ENCODE assay signal across 10 cellular contexts in the genomic region with DNA sequence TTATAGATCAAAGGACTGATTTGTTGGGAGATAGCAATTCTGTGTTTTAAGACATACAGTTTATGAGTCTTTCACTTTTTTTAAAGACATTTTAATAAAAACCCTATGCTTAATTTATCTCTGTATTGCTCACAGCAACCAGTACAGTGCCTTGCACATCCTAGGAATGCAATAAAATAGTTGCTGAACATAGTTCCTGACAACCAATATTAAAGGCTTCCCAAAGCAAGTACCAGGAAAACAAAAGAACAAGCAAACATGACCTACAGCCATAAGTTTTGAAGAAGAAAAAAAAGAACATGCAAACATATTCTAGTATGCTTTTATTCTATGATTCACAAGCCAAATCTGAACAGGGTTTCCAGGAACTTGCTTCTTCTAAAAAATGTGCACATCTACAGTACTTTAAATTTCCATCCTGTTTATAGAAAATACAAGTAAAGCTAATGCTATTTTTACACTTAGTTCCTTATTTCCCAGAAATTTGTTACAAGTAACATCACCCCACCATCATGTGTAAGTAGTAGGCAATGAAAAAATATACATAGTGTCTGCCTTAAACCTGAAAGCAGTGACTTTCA. TPM values are rescaled to one million over a fixed set of nuclear protein-coding genes. Genes with fewer than 3 reads are reported as not detected.
A peak's percentile ranks its signal among the peaks of the same experiment; 100 is the strongest.
DNase-seq lines count a peak whose midpoint lies in the region; TF ChIP-seq lines count a peak whose summit lies in the region.
"Had no signal": no experiment of that assay in that cellular context is flagged by ENCODE, and none has a peak within 500 bp of the region (broad histone marks: within the 10 kb centered on the region; RNA-seq: fewer than 3 reads in every experiment).

No MANE protein-coding gene starts in this region.

- TF ChIP-seq POLR2A in stomach (IDR thresholded peaks at IDR 0.05) (no peak), lower leg skin (IDR thresholded peaks at IDR 0.05) (no peak)

- H3K27ac Mint-ChIP-seq in activated T-cell treated with anti-CD3 and anti-CD28 coated beads, Interleukin-2, amount 50 U/mL, for 24 hours, result peak overlapping the region; percentile 98
- peak overlapping the region; percentile 49 for H3K27ac Mint-ChIP-seq in activated T-helper 2 cell treated with anti-CD3 and anti-CD28 coated beads, Interferon-gamma antibody, Interleukin-2, Interleukin-4, amounts not matched to agents 10 μg/mL and 5 μg/mL and 100 μg/mL, durations not matched to agents 14 hours and 24 hours and 36 hours
- H3K27ac Mint-ChIP-seq in glutamatergic neuron (ENCODE audit: unreplicated experiment), result peak overlapping the region; percentile 49
- H3K27ac Mint-ChIP-seq: IgD-negative memory B cell had no signal

- H3K9me3 ChIP-seq in stomach, result no peaks in the 10 kb centered on the region
- H3K9me3 ChIP-seq: thyroid gland had no signal

- no peaks in the 10 kb centered on the region for H3K9me3 Mint-ChIP-seq in activated T-cell treated with anti-CD3 and anti-CD28 coated beads, Interleukin-2, amount 50 U/mL, for 24 hours
- H3K9me3 Mint-ChIP-seq in activated T-helper 2 cell treated with anti-CD3 and anti-CD28 coated beads, Interferon-gamma antibody, Interleukin-2, Interleukin-4, amounts not matched to agents 10 μg/mL and 5 μg/mL and 100 μg/mL, durations not matched to agents 14 hours and 24 hours and 36 hours, result no peaks in the 10 kb centered on the region
- H3K9me3 Mint-ChIP-seq in glutamatergic neuron (ENCODE audit: unreplicated experiment), result peaks cover 6% of the 10 kb centered on the region
- H3K9me3 Mint-ChIP-seq: IgD-negative memory B cell had no signal

- DNase-seq in activated T-cell treated with anti-CD3 and anti-CD28 coated beads, Interleukin-2, amount 50 U/mL, for 24 hours, result no peak
- DNase-seq in activated T-cell treated with anti-CD3 and anti-CD28 coated beads for 4 hours, result no peak
- DNase-seq in activated T-helper 2 cell treated with anti-CD3 and anti-CD28 coated beads, Interferon-gamma antibody, Interleukin-2, Interleukin-4, amounts not matched to agents 10 μg/mL and 5 μg/mL and 100 μg/mL, durations not matched to agents 14 hours and 24 hours and 36 hours (ENCODE audit: low spot score), result no peak
- no peak for DNase-seq in glutamatergic neuron
- no peak for DNase-seq in stomach
- DNase-seq in lower leg skin (ENCODE audit: low spot score in 2 of 2), result no peak
- DNase-seq in nucleus accumbens (lab: John Stamatoyannopoulos, UW), result no peak
- DNase-seq in cerebellar nuclear complex (lab: John Stamatoyannopoulos, UW), result no peak
- DNase-seq: thyroid gland had no signal

- no peaks in the 10 kb centered on the region for H3K27me3 Mint-ChIP-seq in activated T-cell treated with anti-CD3 and anti-CD28 coated beads, Interleukin-2, amount 50 U/mL, for 24 hours
- no peaks in the 10 kb centered on the region for H3K27me3 Mint-ChIP-seq in activated T-helper 2 cell treated with anti-CD3 and anti-CD28 coated beads, Interferon-gamma antibody, Interleukin-2, Interleukin-4, amounts not matched to agents 10 μg/mL and 5 μg/mL and 100 μg/mL, durations not matched to agents 14 hours and 24 hours and 36 hours (ENCODE audit: low read depth)
- peaks cover 6% of the 10 kb centered on the region for H3K27me3 Mint-ChIP-seq in glutamatergic neuron (ENCODE audit: unreplicated experiment)
- H3K27me3 Mint-ChIP-seq: IgD-negative memory B cell had no signal

- H3K27ac ChIP-seq in stomach, result peak overlapping the region in 4 of 5 donors; percentile 94 to 99 (median 96)
- H3K27ac ChIP-seq: thyroid gland had no signal

- TF ChIP-seq CTCF in glutamatergic neuron (IDR thresholded peaks at IDR 0.05; ENCODE audit: partially characterized antibody, unreplicated experiment) (no peak), stomach (IDR thresholded peaks at IDR 0.05) (no peak), lower leg skin (IDR thresholded peaks at IDR 0.05) (no peak)

- intact Hi-C loops in activated T-helper 2 cell treated with anti-CD3 and anti-CD28 coated beads, Interferon-gamma antibody, Interleukin-2, Interleukin-4, amounts not matched to agents 10 μg/mL and 5 μg/mL and 100 μg/mL, durations not matched to agents 14 hours and 24 hours and 36 hours (cut with micrococcal nuclease), result no loop called here
- intact Hi-C loops in stomach (cut with DNase I; ENCODE audit: low total_unique reads) (no loop called here), lower leg skin (cut with DNase I; ENCODE audit: low total_unique reads) (no loop called here)

- H3K4me1 Mint-ChIP-seq in activated T-cell treated with anti-CD3 and anti-CD28 coated beads, Interleukin-2, amount 50 U/mL, for 24 hours (ENCODE audit: low read depth), result peaks cover 73% of the 10 kb centered on the region
- peaks cover 64% of the 10 kb centered on the region for H3K4me1 Mint-ChIP-seq in activated T-helper 2 cell treated with anti-CD3 and anti-CD28 coated beads, Interferon-gamma antibody, Interleukin-2, Interleukin-4, amounts not matched to agents 10 μg/mL and 5 μg/mL and 100 μg/mL, durations not matched to agents 14 hours and 24 hours and 36 hours (ENCODE audit: low read depth)
- peaks cover 42% of the 10 kb centered on the region for H3K4me1 Mint-ChIP-seq in glutamatergic neuron (ENCODE audit: low read depth, unreplicated experiment)

- no peaks in the 10 kb centered on the region for H3K27me3 ChIP-seq in stomach
- H3K27me3 ChIP-seq: thyroid gland had no signal

- H3K4me1 ChIP-seq in stomach, result peaks cover 44 to 90% (median 71%) of the 10 kb centered on the region in 4 donors

- TF ChIP-seq EP300 in stomach (IDR thresholded peaks at IDR 0.05), result no peak

- peaks cover 52% of the 10 kb centered on the region for H3K36me3 Mint-ChIP-seq in activated T-cell treated with anti-CD3 and anti-CD28 coated beads, Interleukin-2, amount 50 U/mL, for 24 hours (ENCODE audit: low read depth)
- H3K36me3 Mint-ChIP-seq in activated T-helper 2 cell treated with anti-CD3 and anti-CD28 coated beads, Interferon-gamma antibody, Interleukin-2, Interleukin-4, amounts not matched to agents 10 μg/mL and 5 μg/mL and 100 μg/mL, durations not matched to agents 14 hours and 24 hours and 36 hours (ENCODE audit: low read depth), result peaks cover 24% of the 10 kb centered on the region
- no peaks in the 10 kb centered on the region for H3K36me3 Mint-ChIP-seq in glutamatergic neuron (ENCODE audit: unreplicated experiment)
- H3K36me3 Mint-ChIP-seq: IgD-negative memory B cell had no signal

- H3K4me3 Mint-ChIP-seq in activated T-cell treated with anti-CD3 and anti-CD28 coated beads, Interleukin-2, amount 50 U/mL, for 24 hours, result peak overlapping the region; percentile 96
- H3K4me3 Mint-ChIP-seq in activated T-helper 2 cell treated with anti-CD3 and anti-CD28 coated beads, Interferon-gamma antibody, Interleukin-2, Interleukin-4, amounts not matched to agents 10 μg/mL and 5 μg/mL and 100 μg/mL, durations not matched to agents 14 hours and 24 hours and 36 hours (ENCODE audit: low read depth), result no peak overlapping the region
- H3K4me3 Mint-ChIP-seq in glutamatergic neuron (ENCODE audit: unreplicated experiment), result peak overlapping the region; percentile 84

- H3K36me3 ChIP-seq in stomach, result no peaks in the 10 kb centered on the region
- H3K36me3 ChIP-seq: thyroid gland had no signal

- H3K4me3 ChIP-seq in stomach (peak overlapping the region in 3 of 4 donors; percentile 79 to 91 (median 85)), lower leg skin (ENCODE audit: low read depth, poor library complexity, severe bottlenecking) (no peak overlapping the region)
- H3K4me3 ChIP-seq: thyroid gland had no signal

RNA-seq across cellular contexts. Expression of a gene that starts 4.5 kb away (rescaled TPM):
- total RNA-seq in activated T-helper 2 cell treated with anti-CD3 and anti-CD28 coated beads, Interferon-gamma antibody, Interleukin-2, Interleukin-4, amounts not matched to agents 10 μg/mL and 5 μg/mL and 100 μg/mL, durations not matched to agents 14 hours and 24 hours and 36 hours, result 44.8 and 45.3 TPM in 2 replicates
- total RNA-seq in glutamatergic neuron (ENCODE audit: unreplicated experiment) (122 TPM), stomach (100 to 1,000 TPM in 3 of 5 donors, 10 to 100 TPM in 2; 40.3 to 218 (median 187) TPM), lower leg skin (10 to 100 TPM; 20.6 to 48.6 (median 29.0) TPM)
- polyA plus RNA-seq in stomach, result 10 to 100 TPM; 12.4 to 28.8 (median 13.6) TPM
